Comparison of ENCODE assay signal across 17 cellular contexts in genomic region chr2:3335001-3335400, GRCh38.
"Had no signal": no experiment of that assay in that cellular context is flagged by ENCODE, and none has a peak within 500 bp of the region (broad histone marks: within the 10 kb centered on the region; RNA-seq: fewer than 3 reads in every experiment).

No MANE protein-coding gene starts in this region.

- H3K36me3 ChIP-seq: colonic mucosa, gastrocnemius medialis, neural progenitor cell, pancreas, prostate gland had no signal

- H3K27me3 Mint-ChIP-seq: naive thymus-derived CD4-positive, alpha-beta T cell had no signal

- H3K9ac ChIP-seq: neural progenitor cell had no signal

- H3K27ac ChIP-seq: colonic mucosa, gastrocnemius medialis, heart right ventricle, neural progenitor cell, pancreas, prostate gland, right lobe of liver had no signal

- H3K4me3 Mint-ChIP-seq: naive thymus-derived CD4-positive, alpha-beta T cell; neural progenitor cell had no signal

- H3K4me3 ChIP-seq: colonic mucosa, gastrocnemius medialis, heart right ventricle, neural progenitor cell, pancreas, prostate gland, right lobe of liver, skin epidermis, tibial nerve had no signal

- H3K27me3 ChIP-seq: colonic mucosa, gastrocnemius medialis, heart right ventricle, neural progenitor cell, pancreas, right lobe of liver, tibial nerve had no signal

- H3K4me1 ChIP-seq: colonic mucosa, gastrocnemius medialis, neural progenitor cell, pancreas, prostate gland, right lobe of liver had no signal

- H3K4me2 ChIP-seq: neural progenitor cell had no signal

- H2AFZ ChIP-seq: neural progenitor cell had no signal

- DNase-seq: caudate nucleus; colonic mucosa; dermis blood vessel endothelial cell; erythroblast; gastrocnemius medialis; heart right ventricle; left cardiac atrium; naive thymus-derived CD4-positive, alpha-beta T cell; nucleus accumbens; pancreas; right lobe of liver; stimulated activated CD4-positive, alpha-beta T cell treated with anti-CD3 and anti-CD28 coated beads, Interleukin-12 subunit alpha, Interleukin-12 subunit beta, amount 100 ng/mL, for 4 hours; stimulated activated naive CD4-positive, alpha-beta T cell had no signal

- ATAC-seq: gastrocnemius medialis; naive thymus-derived CD4-positive, alpha-beta T cell; right lobe of liver had no signal

- H3K9me3 ChIP-seq: colonic mucosa, gastrocnemius medialis, heart right ventricle, pancreas, prostate gland, right lobe of liver, tibial nerve had no signal

- H3K27ac Mint-ChIP-seq: neural progenitor cell had no signal
